8 cellular contexts compared by ENCODE assay signal in the genomic region with DNA sequence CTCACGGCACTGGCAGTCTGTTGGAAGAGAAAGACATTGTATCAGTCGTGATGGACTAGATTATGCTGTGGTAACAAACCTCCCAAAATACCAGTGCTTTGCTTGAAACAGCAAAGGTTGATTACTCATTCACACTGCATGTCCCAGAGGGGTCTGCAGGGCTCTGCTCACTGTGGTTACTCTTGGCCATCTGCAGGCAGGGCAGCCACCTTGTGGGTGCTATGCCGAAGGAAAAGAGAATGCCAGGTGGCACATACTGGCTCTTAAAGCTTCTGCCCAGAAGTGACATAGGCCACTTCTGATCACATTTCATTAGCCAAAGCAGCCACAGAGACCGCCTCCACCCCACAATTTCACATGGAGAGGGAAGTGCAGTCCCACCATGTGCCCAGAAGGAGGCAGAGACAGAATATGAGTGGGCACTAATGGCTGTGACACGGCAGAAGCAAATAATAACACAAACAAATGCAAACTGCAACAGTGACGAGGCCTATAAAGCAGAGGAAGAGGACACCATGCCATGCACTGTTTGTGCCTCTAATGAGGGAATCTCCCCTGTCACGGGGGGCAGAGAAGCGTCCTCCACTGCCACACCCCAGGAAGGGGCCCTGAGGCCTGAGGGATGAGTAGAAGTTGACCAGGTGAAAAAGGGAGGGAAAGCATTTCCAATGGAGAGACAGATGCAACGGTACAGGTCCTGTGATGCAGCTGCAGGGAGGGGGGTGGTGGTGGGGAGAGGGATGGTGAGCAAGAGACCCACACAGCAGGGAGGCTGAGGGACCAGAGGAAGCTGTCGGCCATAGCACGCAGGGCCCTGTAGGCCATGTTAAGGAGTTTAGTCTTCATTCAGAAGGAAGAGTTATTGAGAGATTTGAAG. TPM values are rescaled to one million over a fixed set of nuclear protein-coding genes. Genes with fewer than 3 reads are reported as not detected.
A peak's percentile ranks its signal among the peaks of the same experiment; 100 is the strongest.
DNase-seq lines count a peak whose midpoint lies in the region; ATAC-seq and TF ChIP-seq lines count a peak whose summit lies in the region.

No MANE protein-coding gene starts in this region.

- H3K27ac ChIP-seq in CD4-positive, alpha-beta T cell (ENCODE audit: low read depth, low read length): no peak overlapping the region

- no peaks in the 10 kb centered on the region for H3K27me3 Mint-ChIP-seq in CD4-positive, alpha-beta T cell

- H3K4me1 Mint-ChIP-seq in CD4-positive, alpha-beta T cell (ENCODE audit: low read depth): no peaks in the 10 kb centered on the region

- TF ChIP-seq CTCF in CD4-positive, alpha-beta T cell (IDR thresholded peaks at IDR 0.05): peak; percentile 22
- peak; percentile 26; the same call in 1 of the 2 replicates for TF ChIP-seq CTCF in WI38 (IDR thresholded peaks at IDR 0.05; ENCODE audit: low read depth, low read length)

- no peak overlapping the region for H3K27ac Mint-ChIP-seq in CD4-positive, alpha-beta T cell

- POLR2A ChIA-PET in CD4-positive, alpha-beta T cell (lab: Charles Lee): no interaction called here

- no peaks in the 10 kb centered on the region for H3K9me3 ChIP-seq in CD4-positive, alpha-beta T cell (ENCODE audit: control insufficient read depth, low read length)

- no peaks in the 10 kb centered on the region for H3K27me3 ChIP-seq in CD4-positive, alpha-beta T cell (ENCODE audit: control insufficient read depth, insufficient read depth, low read length)

- H3K4me3 ChIP-seq in WI38 (ENCODE audit: low read depth, low read length): no peak overlapping the region

- peak; percentile 37 for ATAC-seq in CD4-positive, alpha-beta T cell (ENCODE audit: poor library complexity)
- ATAC-seq in GM18870 (IDR thresholded peaks at IDR 0.05; ENCODE audit: unreplicated experiment): peak; percentile 61
- no peak for ATAC-seq in left ventricle myocardium superior

- CTCF ChIA-PET in CD4-positive, alpha-beta T cell (lab: Charles Lee): no interaction called here

- no peaks in the 10 kb centered on the region for H3K36me3 Mint-ChIP-seq in CD4-positive, alpha-beta T cell (ENCODE audit: low read depth)

- no peaks in the 10 kb centered on the region for H3K9me3 Mint-ChIP-seq in CD4-positive, alpha-beta T cell

- no peak overlapping the region for H3K4me3 Mint-ChIP-seq in CD4-positive, alpha-beta T cell

- intact Hi-C loops in CD4-positive, alpha-beta T cell (cut with DNase I, micrococcal nuclease): loop anchor here in 1 of 2 experiments (5.0 kb wide), 1 partner anchor 119 kb away; the partner anchor contains the start of gene C12orf56
- intact Hi-C loops in left ventricle myocardium superior (cut with micrococcal nuclease): no loop called here

- peak in 4 of 10 experiments; percentile 0 to 3 (median 2) for DNase-seq in CD4-positive, alpha-beta T cell
- DNase-seq in HuH-7 (ENCODE audit: low spot score) (peak; percentile 34), kidney tubule cell (ENCODE audit: low spot score) (peak; percentile 13), left ventricle myocardium superior (no peak)
- no peak for DNase-seq in activated T-cell treated with anti-CD3 and anti-CD28 coated beads, Interleukin-2, amount 50 U/mL, for 1 hour
- DNase-seq in activated effector memory CD4-positive, alpha-beta T cell treated with anti-CD3 and anti-CD28 coated beads, Interleukin-2, amount 50 U/mL, for 16 hours: no peak

RNA-seq across cellular contexts. Expression of gene KICS2, which starts 51.7 kb away (rescaled TPM):
- total RNA-seq in CD4-positive, alpha-beta T cell: 10 to 100 TPM; 13.6 to 14.0 TPM
- total RNA-seq in left ventricle myocardium superior: 2.7 TPM

Comparison
In these comparisons a context has a peak if more than half of its experiments do, and no peak if none do; other contexts are left out.
1. DNase-seq: peak in HuH-7 (single experiment) and kidney tubule cell (single experiment); none in activated T-cell treated with anti-CD3 and anti-CD28 coated beads, Interleukin-2, amount 50 U/mL, for 1 hour (single experiment), activated effector memory CD4-positive, alpha-beta T cell treated with anti-CD3 and anti-CD28 coated beads, Interleukin-2, amount 50 U/mL, for 16 hours (single experiment) and left ventricle myocardium superior (single experiment).